In genomic region chr6:44072959-44073611, GRCh38 we compare ENCODE assay signal across 8 cellular contexts. TPM values are rescaled to one million over a fixed set of nuclear protein-coding genes. Genes with fewer than 3 reads are reported as not detected.
DNase-seq lines count a peak whose midpoint lies in the region; ATAC-seq and TF ChIP-seq lines count a peak whose summit lies in the region.

No MANE protein-coding gene starts in this region.

- no CpG with 5 or more reads among the region's 55 CpGs for WGBS in iPS DF 6.9 (ENCODE audit: insufficient coverage, insufficient read length)

- H3K27ac ChIP-seq in iPS DF 6.9 (ENCODE audit: low read length) (no peak overlapping the region), skin epidermis (peak overlapping the region in 20 of 21 experiments; percentile 14 to 85 (median 72))

- ATAC-seq in HG02642 (IDR thresholded peaks at IDR 0.05; ENCODE audit: poor library complexity, unreplicated experiment) = peak; percentile 52

- DNase-seq in GM12865 (ENCODE audit: low read depth) (peak; percentile 89), RPMI7951 (ENCODE audit: low read depth) (peak; percentile 86), amniotic epithelial cell (ENCODE audit: low read depth) (peak; percentile 66), iPS DF 6.9 (ENCODE audit: low read depth, low spot score) (no peak), SKM-1 treated with dmso at 0.1 percent for 144 hours (lab: John Stamatoyannopoulos, UW; ENCODE audit: unreplicated experiment) (no peak), DMS79 treated with DMSO at 0.1 percent for 48 hours (lab: John Stamatoyannopoulos, UW) (no peak)

- peaks cover 15% of the 10 kb centered on the region for H3K4me1 ChIP-seq in iPS DF 6.9 (ENCODE audit: control insufficient read depth, insufficient read depth, low read length)

- H3K4me3 ChIP-seq in GM12865 (ENCODE audit: low read depth, low read length) (peak overlapping the region; percentile 94), iPS DF 6.9 (ENCODE audit: low read length) (peak overlapping the region; percentile 44; the same call in 1 of the 2 replicates), skin epidermis (peak overlapping the region; percentile 30 to 48 (median 33))

- H3K36me3 ChIP-seq in iPS DF 6.9 (ENCODE audit: control insufficient read depth, insufficient read depth, low read length) = no peaks in the 10 kb centered on the region

- no peaks in the 10 kb centered on the region for H3K9me3 ChIP-seq in iPS DF 6.9 (ENCODE audit: control insufficient read depth, insufficient read depth, low read length)

- TF ChIP-seq CTCF in GM12865 (IDR thresholded peaks at IDR 0.05; ENCODE audit: insufficient read depth, low read depth, low read length, missing control alignments) = no peak

- H3K27me3 ChIP-seq in iPS DF 6.9 (ENCODE audit: control insufficient read depth, insufficient read depth, low read length) = no peaks in the 10 kb centered on the region

RNA-seq across cellular contexts. Expression of gene MRPL14, which starts 54.2 kb away (rescaled TPM):
- total RNA-seq in RPMI7951 (2014; rRNA removed; shearing (Covaris generic)) = 104 and 109 TPM in 2 replicates

RNA-seq across cellular contexts. Expression of gene TMEM63B, which starts 54.3 kb away (rescaled TPM):
- 20.8 and 23.6 TPM in 2 replicates for total RNA-seq in RPMI7951 (2014; rRNA removed; shearing (Covaris generic))

Comparison
In these comparisons a context has a peak if more than half of its experiments do, and no peak if none do; other contexts are left out.
1. DNase-seq: peak in GM12865 (single experiment), RPMI7951 (single experiment) and amniotic epithelial cell (single experiment); none in iPS DF 6.9 (single experiment), SKM-1 treated with dmso at 0.1 percent for 144 hours (single experiment) and DMS79 treated with DMSO at 0.1 percent for 48 hours (single experiment).
2. H3K4me3 ChIP-seq: peak in every context shown above with its lines; median percentile 94 in GM12865; 44 in iPS DF 6.9; 33 in skin epidermis.